In genomic region chr16:88284626-88285513, GRCh38 we compare ENCODE assay signal across 19 cellular contexts.
"Had no signal": no experiment of that assay in that cellular context is flagged by ENCODE, and none has a peak within 500 bp of the region (broad histone marks: within the 10 kb centered on the region; RNA-seq: fewer than 3 reads in every experiment).

No MANE protein-coding gene starts in this region.

- H3K4me1 Mint-ChIP-seq: activated B cell treated with CpG ODN at 0.5 μM for 24 hours; activated CD4-positive, alpha-beta memory T cell treated with anti-CD3 and anti-CD28 coated beads, Interleukin-2, amount 10 ng/mL, durations not matched to agents 7 days and 5 days; activated naive CD8-positive, alpha-beta T cell treated with anti-CD3 and anti-CD28 coated beads, Interleukin-2, amount 10 ng/mL, durations not matched to agents 7 days and 5 days; naive thymus-derived CD4-positive, alpha-beta T cell had no signal

- H3K4me3 ChIP-seq: body of pancreas, sigmoid colon had no signal

- H3K4me3 Mint-ChIP-seq: activated B cell treated with CpG ODN at 0.5 μM for 24 hours; activated CD4-positive, alpha-beta memory T cell treated with anti-CD3 and anti-CD28 coated beads, Interleukin-2, amount 10 ng/mL, durations not matched to agents 7 days and 5 days; activated naive CD8-positive, alpha-beta T cell treated with anti-CD3 and anti-CD28 coated beads, Interleukin-2, amount 10 ng/mL, durations not matched to agents 7 days and 5 days; activated T-cell treated with anti-CD3 and anti-CD28 coated beads, Interleukin-2, amount 50 U/mL, for 24 hours; naive thymus-derived CD4-positive, alpha-beta T cell had no signal

- H3K27ac Mint-ChIP-seq: activated B cell treated with CpG ODN at 0.5 μM for 24 hours; activated CD4-positive, alpha-beta memory T cell treated with anti-CD3 and anti-CD28 coated beads, Interleukin-2, amount 10 ng/mL, durations not matched to agents 7 days and 5 days; activated naive CD8-positive, alpha-beta T cell treated with anti-CD3 and anti-CD28 coated beads, Interleukin-2, amount 10 ng/mL, durations not matched to agents 7 days and 5 days; activated T-cell treated with anti-CD3 and anti-CD28 coated beads, Interleukin-2, amount 50 U/mL, for 24 hours; activated T-helper 2 cell treated with anti-CD3 and anti-CD28 coated beads, Interferon-gamma antibody, Interleukin-2, Interleukin-4, amounts not matched to agents 10 μg/mL and 5 μg/mL and 100 μg/mL, durations not matched to agents 14 hours and 24 hours and 36 hours; naive thymus-derived CD4-positive, alpha-beta T cell had no signal

- H3K4me1 ChIP-seq: body of pancreas, foreskin keratinocyte had no signal

- H3K27me3 ChIP-seq: body of pancreas, foreskin keratinocyte, neutrophil, sigmoid colon had no signal

- H3K27ac ChIP-seq: body of pancreas, epithelial cell of prostate, foreskin keratinocyte, neutrophil, sigmoid colon had no signal

- DNase-seq: activated B cell treated with CpG ODN at 0.5 μM for 24 hours; activated CD4-positive, alpha-beta memory T cell treated with anti-CD3 and anti-CD28 coated beads, Interleukin-2, amount 10 ng/mL, durations not matched to agents 7 days and 5 days; activated CD4-positive, alpha-beta T cell treated with anti-CD3 and anti-CD28 coated beads for 4 hours; activated naive CD4-positive, alpha-beta T cell treated with Interleukin-2 at 50 U/mL for 16 hours; activated naive CD8-positive, alpha-beta T cell treated with anti-CD3 and anti-CD28 coated beads, Interleukin-2, amount 10 ng/mL, durations not matched to agents 7 days and 5 days; activated T-cell treated with anti-CD3 and anti-CD28 coated beads, Interleukin-2, amount 50 U/mL, for 24 hours; amygdala; body of pancreas; foreskin keratinocyte; hippocampal formation; islet precursor cell; naive thymus-derived CD4-positive, alpha-beta T cell; sigmoid colon; stimulated activated CD4-positive, alpha-beta T cell treated with anti-CD3 and anti-CD28 coated beads, Interleukin-1b, Interleukin-23, amount 100 ng/mL, for 48 hours; stimulated activated CD8-positive, alpha-beta memory T cell treated with anti-CD3 and anti-CD28 coated beads, Interleukin-4, amount 100 ng/mL, for 48 hours; stimulated activated naive CD4-positive, alpha-beta T cell had no signal

- H3K36me3 ChIP-seq: neutrophil, sigmoid colon had no signal

- ATAC-seq: body of pancreas; foreskin keratinocyte; naive thymus-derived CD4-positive, alpha-beta T cell had no signal

- H3K36me3 Mint-ChIP-seq: activated naive CD8-positive, alpha-beta T cell treated with anti-CD3 and anti-CD28 coated beads, Interleukin-2, amount 10 ng/mL, durations not matched to agents 7 days and 5 days had no signal

- H3K9me3 Mint-ChIP-seq: activated T-cell treated with anti-CD3 and anti-CD28 coated beads, Interleukin-2, amount 50 U/mL, for 24 hours had no signal

- H3K9me3 ChIP-seq: neutrophil had no signal

- H3K27me3 Mint-ChIP-seq: activated CD4-positive, alpha-beta memory T cell treated with anti-CD3 and anti-CD28 coated beads, Interleukin-2, amount 10 ng/mL, durations not matched to agents 7 days and 5 days; activated naive CD8-positive, alpha-beta T cell treated with anti-CD3 and anti-CD28 coated beads, Interleukin-2, amount 10 ng/mL, durations not matched to agents 7 days and 5 days; activated T-cell treated with anti-CD3 and anti-CD28 coated beads, Interleukin-2, amount 50 U/mL, for 24 hours had no signal
